19 cellular contexts compared by ENCODE assay signal in the genomic region with DNA sequence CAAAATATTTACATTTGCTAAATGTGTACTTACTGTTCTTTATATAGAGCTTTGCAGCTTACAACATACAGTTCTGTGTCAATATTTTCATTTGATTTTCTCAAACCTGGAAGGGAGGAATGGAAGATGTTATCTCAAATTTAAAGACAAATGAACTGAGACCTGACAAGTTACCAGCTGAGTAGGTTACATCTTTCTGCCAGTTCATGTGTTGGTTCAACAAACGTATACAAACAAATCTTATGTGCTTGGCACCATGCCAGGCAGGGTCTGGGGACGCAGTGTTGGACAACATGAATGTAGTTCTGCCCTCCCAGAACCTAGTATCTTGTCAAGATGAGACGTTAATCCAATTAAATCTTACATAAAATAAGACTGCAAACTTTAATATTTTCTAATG.
DNase-seq lines count a peak whose midpoint lies in the region; ATAC-seq lines count a peak whose summit lies in the region.
"Had no signal": no experiment of that assay in that cellular context is flagged by ENCODE, and none has a peak within 500 bp of the region (broad histone marks: within the 10 kb centered on the region; RNA-seq: fewer than 3 reads in every experiment).

No MANE protein-coding gene starts in this region.

- no peak for ATAC-seq in GM21576 (IDR thresholded peaks at IDR 0.05; ENCODE audit: unreplicated experiment)
- ATAC-seq: A549, HCT116, Panc1 had no signal

- peak; percentile 10 for DNase-seq in NCI-H345 (lab: John Stamatoyannopoulos, UW)
- no peak for DNase-seq in NCI-H345 treated with DMSO at 0.1 percent for 48 hours (lab: John Stamatoyannopoulos, UW; ENCODE audit: unreplicated experiment)
- peak; percentile 62 for DNase-seq in COLO668 (lab: John Stamatoyannopoulos, UW; ENCODE audit: unreplicated experiment)
- DNase-seq in NCI-H1105 (lab: John Stamatoyannopoulos, UW): peak; percentile 1
- DNase-seq in NCI-H748 treated with DMSO at 0.1 percent for 48 hours (lab: John Stamatoyannopoulos, UW): peak; percentile 38
- no peak for DNase-seq in NCI-H446 (lab: John Stamatoyannopoulos, UW)
- DNase-seq in activated CD4-positive, alpha-beta T cell treated with anti-CD3 and anti-CD28 coated beads, Interleukin-2, amount 50 U/mL, for 1 hour: no peak
- DNase-seq: Caco-2; CD4-positive, CD25-positive, alpha-beta regulatory T cell; DMS 273 treated with DMSO at 0.1 percent for 48 hours; GDM1; NCI-H1436 treated with DMSO at 0.1 percent for 48 hours; NCI-H2029 treated with DMSO at 0.1 percent for 48 hours; SIG-M5; T-helper 1 cell had no signal

Comparison
In these comparisons a context has a peak if more than half of its experiments do, and no peak if none do; other contexts are left out.
1. DNase-seq: peak in NCI-H345 (single experiment), COLO668 (single experiment), NCI-H1105 (single experiment) and NCI-H748 treated with DMSO at 0.1 percent for 48 hours (single experiment); none in NCI-H345 treated with DMSO at 0.1 percent for 48 hours (single experiment), NCI-H446 (0 of 2) and activated CD4-positive, alpha-beta T cell treated with anti-CD3 and anti-CD28 coated beads, Interleukin-2, amount 50 U/mL, for 1 hour (single experiment).